1 cellular context compared by ENCODE assay signal in the genomic region with DNA sequence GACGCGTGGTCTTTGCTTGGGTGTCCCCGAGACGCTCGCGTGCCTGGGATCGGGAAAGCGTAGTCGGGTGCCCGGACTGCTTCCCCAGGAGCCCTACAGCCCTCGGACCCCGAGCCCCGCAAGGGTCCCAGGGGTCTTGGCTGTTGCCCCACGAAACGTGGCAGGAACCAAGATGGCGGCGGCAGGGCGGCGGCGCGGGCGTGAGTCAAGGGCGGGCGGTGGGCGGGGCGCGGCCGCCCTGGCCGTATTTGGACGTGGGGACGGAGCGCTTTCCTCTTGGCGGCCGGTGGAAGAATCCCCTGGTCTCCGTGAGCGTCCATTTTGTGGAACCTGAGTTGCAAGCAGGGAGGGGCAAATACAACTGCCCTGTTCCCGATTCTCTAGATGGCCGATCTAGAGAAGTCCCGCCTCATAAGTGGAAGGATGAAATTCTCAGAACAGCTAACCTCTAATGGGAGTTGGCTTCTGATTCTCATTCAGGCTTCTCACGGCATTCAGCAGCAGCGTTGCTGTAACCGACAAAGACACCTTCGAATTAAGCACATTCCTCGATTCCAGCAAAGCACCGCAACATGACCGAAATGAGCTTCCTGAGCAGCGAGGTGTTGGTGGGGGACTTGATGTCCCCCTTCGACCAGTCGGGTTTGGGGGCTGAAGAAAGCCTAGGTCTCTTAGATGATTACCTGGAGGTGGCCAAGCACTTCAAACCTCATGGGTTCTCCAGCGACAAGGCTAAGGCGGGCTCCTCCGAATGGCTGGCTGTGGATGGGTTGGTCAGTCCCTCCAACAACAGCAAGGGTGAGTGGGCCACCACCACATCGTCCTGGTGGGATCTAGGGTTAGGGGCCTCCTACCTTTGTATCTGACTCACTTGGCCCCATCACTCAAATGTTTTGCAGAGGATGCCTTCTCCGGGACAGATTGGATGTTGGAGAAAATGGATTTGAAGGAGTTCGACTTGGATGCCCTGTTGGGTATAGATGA.
TF ChIP-seq lines count a peak whose summit lies in the region.

No MANE protein-coding gene starts in this region.

TF ChIP-seq in HEK293, 187 proteins besides CTCF, POLR2A, EP300 and RAD21 (continued from another document):
- TF ChIP-seq, protein P1, sequence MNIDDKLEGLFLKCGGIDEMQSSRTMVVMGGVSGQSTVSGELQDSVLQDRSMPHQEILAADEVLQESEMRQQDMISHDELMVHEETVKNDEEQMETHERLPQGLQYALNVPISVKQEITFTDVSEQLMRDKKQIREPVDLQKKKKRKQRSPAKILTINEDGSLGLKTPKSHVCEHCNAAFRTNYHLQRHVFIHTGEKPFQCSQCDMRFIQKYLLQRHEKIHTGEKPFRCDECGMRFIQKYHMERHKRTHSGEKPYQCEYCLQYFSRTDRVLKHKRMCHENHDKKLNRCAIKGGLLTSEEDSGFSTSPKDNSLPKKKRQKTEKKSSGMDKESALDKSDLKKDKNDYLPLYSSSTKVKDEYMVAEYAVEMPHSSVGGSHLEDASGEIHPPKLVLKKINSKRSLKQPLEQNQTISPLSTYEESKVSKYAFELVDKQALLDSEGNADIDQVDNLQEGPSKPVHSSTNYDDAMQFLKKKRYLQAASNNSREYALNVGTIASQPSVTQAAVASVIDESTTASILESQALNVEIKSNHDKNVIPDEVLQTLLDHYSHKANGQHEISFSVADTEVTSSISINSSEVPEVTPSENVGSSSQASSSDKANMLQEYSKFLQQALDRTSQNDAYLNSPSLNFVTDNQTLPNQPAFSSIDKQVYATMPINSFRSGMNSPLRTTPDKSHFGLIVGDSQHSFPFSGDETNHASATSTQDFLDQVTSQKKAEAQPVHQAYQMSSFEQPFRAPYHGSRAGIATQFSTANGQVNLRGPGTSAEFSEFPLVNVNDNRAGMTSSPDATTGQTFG (tag by site-specific recombination; IDR thresholded peaks at IDR 0.05; ENCODE audit: borderline replicate concordance) = no peak
- TF ChIP-seq ZNF138 (tag by site-specific recombination; IDR thresholded peaks at IDR 0.05; ENCODE audit: borderline replicate concordance) = 0 out of 2 replicates have a peak, but pooled peaks have one; percentile 2
- TF ChIP-seq ZNF214 (tag by site-specific recombination; IDR thresholded peaks at IDR 0.05; ENCODE audit: borderline replicate concordance) = no peak
- no peak for TF ChIP-seq ZNF707 (tag by site-specific recombination; IDR thresholded peaks at IDR 0.05)
- TF ChIP-seq ZNF416 (tag by site-specific recombination; IDR thresholded peaks at IDR 0.05) = no peak
- TF ChIP-seq MZF1 (tag by site-specific recombination; IDR thresholded peaks at IDR 0.05; ENCODE audit: borderline replicate concordance) = no peak
- no peak for TF ChIP-seq ZNF112 (tag by site-specific recombination; IDR thresholded peaks at IDR 0.05)
- no peak for TF ChIP-seq GLIS1 (tag by site-specific recombination; IDR thresholded peaks at IDR 0.05)
- TF ChIP-seq ZNF2 (tag by site-specific recombination; IDR thresholded peaks at IDR 0.05) = no peak
- no peak; the same call in 1 of the 2 replicates for TF ChIP-seq EGR2 (tag by site-specific recombination; IDR thresholded peaks at IDR 0.05; ENCODE audit: low read depth)
- TF ChIP-seq ZNF777 (tag by site-specific recombination; IDR thresholded peaks at IDR 0.05; ENCODE audit: borderline replicate concordance) = no peak
- no peak for TF ChIP-seq ZFP37 (tag by site-specific recombination; IDR thresholded peaks at IDR 0.05)
- TF ChIP-seq ZNF366 (tag by site-specific recombination; conservative IDR thresholded peaks at IDR 0.05) = no peak
- no peak for TF ChIP-seq ZNF10 (tag by site-specific recombination; IDR thresholded peaks at IDR 0.05)
- TF ChIP-seq ZNF654 (tag by site-specific recombination; IDR thresholded peaks at IDR 0.05; ENCODE audit: low read depth) = no peak
- no peak for TF ChIP-seq SCRT2 (tag by site-specific recombination; IDR thresholded peaks at IDR 0.05)
- no peak for TF ChIP-seq ZNF544 (tag by site-specific recombination; IDR thresholded peaks at IDR 0.05)
- TF ChIP-seq HOXD13 (CRISPR knock-in tag; IDR thresholded peaks at IDR 0.05; ENCODE audit: borderline replicate concordance) = no peak
- TF ChIP-seq, protein P2, sequence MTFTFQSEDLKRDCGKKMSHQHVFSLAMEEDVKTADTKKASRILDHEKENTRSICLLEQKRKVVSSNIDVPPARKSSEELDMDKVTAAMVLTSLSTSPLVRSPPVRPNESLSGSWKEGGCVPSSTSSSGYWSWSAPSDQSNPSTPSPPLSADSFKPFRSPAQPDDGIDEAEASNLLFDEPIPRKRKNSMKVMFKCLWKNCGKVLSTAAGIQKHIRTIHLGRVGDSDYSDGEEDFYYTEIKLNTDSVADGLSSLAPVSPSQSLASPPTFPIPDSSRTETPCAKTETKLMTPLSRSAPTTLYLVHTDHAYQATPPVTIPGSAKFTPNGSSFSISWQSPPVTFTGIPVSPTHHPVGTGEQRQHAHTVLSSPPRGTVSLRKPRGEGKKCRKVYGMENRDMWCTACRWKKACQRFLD (tag by site-specific recombination; IDR thresholded peaks at IDR 0.05) = no peak
- no peak for TF ChIP-seq ZNF623 (tag by site-specific recombination; IDR thresholded peaks at IDR 0.05)
- TF ChIP-seq SP7 (tag by site-specific recombination; IDR thresholded peaks at IDR 0.05) = no peak
- 0 out of 2 replicates have a peak, but pooled peaks have one; percentile 4 for TF ChIP-seq ZNF658 (tag by site-specific recombination; IDR thresholded peaks at IDR 0.05)
- TF ChIP-seq ZNF792 (tag by site-specific recombination; IDR thresholded peaks at IDR 0.05) = no peak
- no peak for TF ChIP-seq ZNF354C (tag by site-specific recombination; IDR thresholded peaks at IDR 0.05; ENCODE audit: borderline replicate concordance, low read depth)
- TF ChIP-seq ZNF157 (tag by site-specific recombination; IDR thresholded peaks at IDR 0.05) = no peak; the same call in 1 of the 2 replicates
- no peak for TF ChIP-seq ZNF223 (tag by site-specific recombination; IDR thresholded peaks at IDR 0.05)
- TF ChIP-seq ZNF529 (tag by site-specific recombination; IDR thresholded peaks at IDR 0.05; ENCODE audit: insufficient replicate concordance) = no peak
- TF ChIP-seq TCF7L2 (IDR thresholded peaks at IDR 0.05; ENCODE audit: borderline replicate concordance, low read depth, low read length) = no peak
- TF ChIP-seq OSR2 (tag by site-specific recombination; IDR thresholded peaks at IDR 0.05) = no peak
- TF ChIP-seq ZFP41 (tag by site-specific recombination; IDR thresholded peaks at IDR 0.05; ENCODE audit: borderline replicate concordance) = no peak
- no peak for TF ChIP-seq ZNF521 (tag by site-specific recombination; IDR thresholded peaks at IDR 0.05)
- peak; percentile 91; the same call in 1 of the 2 replicates for TF ChIP-seq KLF8 (tag by site-specific recombination; IDR thresholded peaks at IDR 0.05)
- no peak for TF ChIP-seq ZNF626 (tag by site-specific recombination; IDR thresholded peaks at IDR 0.05)
- no peak for TF ChIP-seq AEBP2 (tag by site-specific recombination; IDR thresholded peaks at IDR 0.05; ENCODE audit: borderline replicate concordance)
- TF ChIP-seq ZNF140 (tag by site-specific recombination; IDR thresholded peaks at IDR 0.05) = no peak
- peak; percentile 81 for TF ChIP-seq KLF1 (tag by site-specific recombination; IDR thresholded peaks at IDR 0.05)
- TF ChIP-seq ZNF335 (tag by site-specific recombination; conservative IDR thresholded peaks at IDR 0.05) = no peak
- no peak for TF ChIP-seq ZNF747 (tag by site-specific recombination; IDR thresholded peaks at IDR 0.05)
- 0 out of 2 replicates have a peak, but pooled peaks have one; percentile 1 for TF ChIP-seq ZNF585B (tag by site-specific recombination; IDR thresholded peaks at IDR 0.05)
- no peak for TF ChIP-seq ZNF791 (tag by site-specific recombination; IDR thresholded peaks at IDR 0.05)
- TF ChIP-seq ZNF610 (tag by site-specific recombination; IDR thresholded peaks at IDR 0.05; ENCODE audit: borderline replicate concordance) = no peak
- TF ChIP-seq ZBTB21 (tag by site-specific recombination; IDR thresholded peaks at IDR 0.05) = no peak
- TF ChIP-seq, protein P3, sequence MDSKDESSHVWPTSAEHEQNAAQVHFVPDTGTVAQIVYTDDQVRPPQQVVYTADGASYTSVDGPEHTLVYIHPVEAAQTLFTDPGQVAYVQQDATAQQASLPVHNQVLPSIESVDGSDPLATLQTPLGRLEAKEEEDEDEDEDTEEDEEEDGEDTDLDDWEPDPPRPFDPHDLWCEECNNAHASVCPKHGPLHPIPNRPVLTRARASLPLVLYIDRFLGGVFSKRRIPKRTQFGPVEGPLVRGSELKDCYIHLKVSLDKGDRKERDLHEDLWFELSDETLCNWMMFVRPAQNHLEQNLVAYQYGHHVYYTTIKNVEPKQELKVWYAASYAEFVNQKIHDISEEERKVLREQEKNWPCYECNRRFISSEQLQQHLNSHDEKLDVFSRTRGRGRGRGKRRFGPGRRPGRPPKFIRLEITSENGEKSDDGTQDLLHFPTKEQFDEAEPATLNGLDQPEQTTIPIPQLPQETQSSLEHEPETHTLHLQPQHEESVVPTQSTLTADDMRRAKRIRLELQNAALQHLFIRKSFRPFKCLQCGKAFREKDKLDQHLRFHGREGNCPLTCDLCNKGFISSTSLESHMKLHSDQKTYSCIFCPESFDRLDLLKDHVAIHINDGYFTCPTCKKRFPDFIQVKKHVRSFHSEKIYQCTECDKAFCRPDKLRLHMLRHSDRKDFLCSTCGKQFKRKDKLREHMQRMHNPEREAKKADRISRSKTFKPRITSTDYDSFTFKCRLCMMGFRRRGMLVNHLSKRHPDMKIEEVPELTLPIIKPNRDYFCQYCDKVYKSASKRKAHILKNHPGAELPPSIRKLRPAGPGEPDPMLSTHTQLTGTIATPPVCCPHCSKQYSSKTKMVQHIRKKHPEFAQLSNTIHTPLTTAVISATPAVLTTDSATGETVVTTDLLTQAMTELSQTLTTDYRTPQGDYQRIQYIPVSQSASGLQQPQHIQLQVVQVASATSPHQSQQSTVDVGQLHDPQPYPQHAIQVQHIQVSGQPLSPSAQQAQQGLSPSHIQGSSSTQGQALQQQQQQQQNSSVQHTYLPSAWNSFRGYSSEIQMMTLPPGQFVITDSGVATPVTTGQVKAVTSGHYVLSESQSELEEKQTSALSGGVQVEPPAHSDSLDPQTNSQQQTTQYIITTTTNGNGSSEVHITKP (tag by site-specific recombination; IDR thresholded peaks at IDR 0.05) = no peak
- TF ChIP-seq, protein P4, sequence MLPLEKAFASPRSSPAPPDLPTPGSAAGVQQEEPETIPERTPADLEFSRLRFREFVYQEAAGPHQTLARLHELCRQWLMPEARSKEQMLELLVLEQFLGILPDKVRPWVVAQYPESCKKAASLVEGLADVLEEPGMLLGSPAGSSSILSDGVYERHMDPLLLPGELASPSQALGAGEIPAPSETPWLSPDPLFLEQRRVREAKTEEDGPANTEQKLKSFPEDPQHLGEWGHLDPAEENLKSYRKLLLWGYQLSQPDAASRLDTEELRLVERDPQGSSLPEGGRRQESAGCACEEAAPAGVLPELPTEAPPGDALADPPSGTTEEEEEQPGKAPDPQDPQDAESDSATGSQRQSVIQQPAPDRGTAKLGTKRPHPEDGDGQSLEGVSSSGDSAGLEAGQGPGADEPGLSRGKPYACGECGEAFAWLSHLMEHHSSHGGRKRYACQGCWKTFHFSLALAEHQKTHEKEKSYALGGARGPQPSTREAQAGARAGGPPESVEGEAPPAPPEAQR (tag by site-specific recombination; IDR thresholded peaks at IDR 0.05) = no peak
- peak; percentile 12 for TF ChIP-seq SP3 (tag by site-specific recombination; IDR thresholded peaks at IDR 0.05)
- TF ChIP-seq ZNF561 (tag by site-specific recombination; IDR thresholded peaks at IDR 0.05; ENCODE audit: borderline replicate concordance) = no peak; the same call in 1 of the 2 replicates
- no peak for TF ChIP-seq ZNF558 (tag by site-specific recombination; IDR thresholded peaks at IDR 0.05)
- TF ChIP-seq ZBTB20 (tag by site-specific recombination; IDR thresholded peaks at IDR 0.05) = no peak
- TF ChIP-seq TRIM28 (IDR thresholded peaks at IDR 0.05; ENCODE audit: borderline replicate concordance, low read length) = no peak
- no peak for TF ChIP-seq OVOL3 (tag by site-specific recombination; IDR thresholded peaks at IDR 0.05)
- no peak for TF ChIP-seq ZBTB10 (tag by site-specific recombination; IDR thresholded peaks at IDR 0.05)
- no peak for TF ChIP-seq ZNF133 (tag by site-specific recombination; IDR thresholded peaks at IDR 0.05)
- no peak for TF ChIP-seq ZNF571 (tag by site-specific recombination; IDR thresholded peaks at IDR 0.05)
